In the genomic region with DNA sequence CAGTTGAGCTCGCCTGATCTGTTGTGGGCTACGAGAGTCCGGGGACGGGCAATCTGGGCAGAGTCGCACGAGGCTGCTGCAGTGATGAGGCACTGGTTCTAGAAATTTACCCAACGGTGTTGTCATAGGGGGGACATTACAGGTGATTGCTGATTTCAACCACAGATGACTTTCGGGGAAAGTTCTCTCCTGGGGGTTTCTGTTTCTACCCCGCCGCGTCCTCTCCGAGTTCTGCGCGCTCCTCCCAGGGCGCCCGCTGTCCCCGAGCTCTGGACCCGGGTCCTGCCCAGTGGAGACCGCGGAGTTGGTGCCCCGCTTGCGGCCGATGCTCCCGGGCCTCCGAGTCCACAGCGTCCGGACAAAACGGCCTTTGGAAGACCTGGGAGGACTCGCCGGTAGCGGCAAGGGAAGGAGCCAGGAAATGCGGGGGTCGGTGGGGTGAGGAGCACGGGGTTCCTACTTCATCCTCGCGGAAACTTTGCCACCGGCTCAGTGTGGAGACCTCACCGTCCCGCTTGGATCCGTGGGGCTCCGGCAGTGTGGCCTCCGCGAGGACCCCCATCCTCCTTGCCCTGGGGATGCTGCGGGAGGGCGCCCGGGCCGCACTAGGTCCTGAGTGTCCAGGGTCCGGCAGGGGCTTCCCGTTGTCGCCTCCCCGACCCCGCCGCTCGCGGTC, we compare ENCODE assay signal across 2 cellular contexts.
TF ChIP-seq lines count a peak whose summit lies in the region.

No MANE protein-coding gene starts in this region.

TF ChIP-seq in IMR-90, 13 proteins besides CTCF, POLR2A, EP300 and RAD21:
- TF ChIP-seq MAZ (IDR thresholded peaks at IDR 0.05; ENCODE audit: borderline replicate concordance, low read depth, low read length) (no peak), FOS (IDR thresholded peaks at IDR 0.05; ENCODE audit: low read depth, low read length) (no peak), MXI1 (IDR thresholded peaks at IDR 0.05; ENCODE audit: borderline replicate concordance, low read depth, low read length) (no peak)
TF ChIP-seq in IMR-90: peak in this region for 0.

TF ChIP-seq in K562, 482 proteins besides CTCF, POLR2A, EP300 and RAD21:
- TF ChIP-seq TFAM (CRISPR knock-in tag; conservative IDR thresholded peaks at IDR 0.05) (no peak), EZH2 (IDR thresholded peaks at IDR 0.05; ENCODE audit: borderline replicate concordance, low read depth, low read length) (peak; percentile 31; the same call in 1 of the 2 replicates), NFYB (IDR thresholded peaks at IDR 0.05; ENCODE audit: extremely low read depth, insufficient read length) (no peak)
TF ChIP-seq in K562: peak in this region for 1.
